ENCODE assay signal across 14 cellular contexts in genomic region chr2:219084791-219085190, GRCh38. TPM values are rescaled to one million over a fixed set of nuclear protein-coding genes. Genes with fewer than 3 reads are reported as not detected.
DNase-seq lines count a peak whose midpoint lies in the region; ATAC-seq lines count a peak whose summit lies in the region.
"Had no signal": no experiment of that assay in that cellular context is flagged by ENCODE, and none has a peak within 500 bp of the region (broad histone marks: within the 10 kb centered on the region; RNA-seq: fewer than 3 reads in every experiment).

No MANE protein-coding gene starts in this region.

- no peak overlapping the region for H3K27ac Mint-ChIP-seq in activated naive CD8-positive, alpha-beta T cell treated with anti-CD3 and anti-CD28 coated beads, Interleukin-2, amount 10 ng/mL, durations not matched to agents 7 days and 5 days
- no peak overlapping the region for H3K27ac Mint-ChIP-seq in activated naive CD8-positive, alpha-beta T cell treated with anti-CD3 and anti-CD28 coated beads, Interleukin-2, amount 50 U/mL, for 24 hours
- H3K27ac Mint-ChIP-seq: CD4-positive, alpha-beta memory T cell; GM23338 had no signal

- peak; percentile 68 for ATAC-seq in activated naive CD8-positive, alpha-beta T cell treated with anti-CD3 and anti-CD28 coated beads, Interleukin-2, amount 10 ng/mL, durations not matched to agents 7 days and 5 days (ENCODE audit: low read depth)
- ATAC-seq in activated naive CD8-positive, alpha-beta T cell treated with anti-CD3 and anti-CD28 coated beads, Interleukin-2, amount 50 U/mL, for 24 hours = no peak
- ATAC-seq in HG02588 (IDR thresholded peaks at IDR 0.05; ENCODE audit: unreplicated experiment) = no peak
- ATAC-seq: GM12878, GM23338 had no signal

- H3K9me3 Mint-ChIP-seq in activated naive CD8-positive, alpha-beta T cell treated with anti-CD3 and anti-CD28 coated beads, Interleukin-2, amount 10 ng/mL, durations not matched to agents 7 days and 5 days = no peaks in the 10 kb centered on the region
- no peaks in the 10 kb centered on the region for H3K9me3 Mint-ChIP-seq in activated naive CD8-positive, alpha-beta T cell treated with anti-CD3 and anti-CD28 coated beads, Interleukin-2, amount 50 U/mL, for 24 hours
- H3K9me3 Mint-ChIP-seq: CD4-positive, alpha-beta memory T cell; GM23338 had no signal

- H3K27me3 Mint-ChIP-seq in activated naive CD8-positive, alpha-beta T cell treated with anti-CD3 and anti-CD28 coated beads, Interleukin-2, amount 10 ng/mL, durations not matched to agents 7 days and 5 days = no peaks in the 10 kb centered on the region
- H3K27me3 Mint-ChIP-seq in activated naive CD8-positive, alpha-beta T cell treated with anti-CD3 and anti-CD28 coated beads, Interleukin-2, amount 50 U/mL, for 24 hours = no peaks in the 10 kb centered on the region
- H3K27me3 Mint-ChIP-seq: CD4-positive, alpha-beta memory T cell had no signal

- no peak for DNase-seq in activated naive CD8-positive, alpha-beta T cell treated with anti-CD3 and anti-CD28 coated beads, Interleukin-2, amount 10 ng/mL, durations not matched to agents 7 days and 5 days
- DNase-seq in activated naive CD8-positive, alpha-beta T cell treated with anti-CD3 and anti-CD28 coated beads, Interleukin-2, amount 50 U/mL, for 24 hours = no peak
- peak; percentile 23 for DNase-seq in GF-D8 (lab: John Stamatoyannopoulos, UW)
- peak; percentile 17 to 47 for DNase-seq in Kasumi-1 (lab: John Stamatoyannopoulos, UW)
- no peak for DNase-seq in NCI-H345 treated with DMSO at 0.1 percent for 48 hours (lab: John Stamatoyannopoulos, UW; ENCODE audit: unreplicated experiment)
- no peak for DNase-seq in HT-29 (ENCODE audit: low spot score)
- DNase-seq: ACHN; CD4-positive, alpha-beta memory T cell; DMS153; DMS79; HCEC 1CT had no signal

- peaks cover 3% of the 10 kb centered on the region for H3K36me3 Mint-ChIP-seq in activated naive CD8-positive, alpha-beta T cell treated with anti-CD3 and anti-CD28 coated beads, Interleukin-2, amount 10 ng/mL, durations not matched to agents 7 days and 5 days
- peaks cover 3% of the 10 kb centered on the region for H3K36me3 Mint-ChIP-seq in activated naive CD8-positive, alpha-beta T cell treated with anti-CD3 and anti-CD28 coated beads, Interleukin-2, amount 50 U/mL, for 24 hours (ENCODE audit: low read depth)

- POLR2A ChIA-PET in activated naive CD8-positive, alpha-beta T cell treated with anti-CD3 and anti-CD28 coated beads, Interleukin-2, amount 10 ng/mL, durations not matched to agents 7 days and 5 days (lab: Charles Lee) = no interaction called here

- H3K4me3 Mint-ChIP-seq in activated naive CD8-positive, alpha-beta T cell treated with anti-CD3 and anti-CD28 coated beads, Interleukin-2, amount 10 ng/mL, durations not matched to agents 7 days and 5 days = peak overlapping the region; percentile 0
- no peak overlapping the region for H3K4me3 Mint-ChIP-seq in activated naive CD8-positive, alpha-beta T cell treated with anti-CD3 and anti-CD28 coated beads, Interleukin-2, amount 50 U/mL, for 24 hours
- H3K4me3 Mint-ChIP-seq: CD4-positive, alpha-beta memory T cell; GM23338 had no signal

- peaks cover 15% of the 10 kb centered on the region for H3K4me1 Mint-ChIP-seq in activated naive CD8-positive, alpha-beta T cell treated with anti-CD3 and anti-CD28 coated beads, Interleukin-2, amount 10 ng/mL, durations not matched to agents 7 days and 5 days
- H3K4me1 Mint-ChIP-seq in activated naive CD8-positive, alpha-beta T cell treated with anti-CD3 and anti-CD28 coated beads, Interleukin-2, amount 50 U/mL, for 24 hours = peaks cover 8% of the 10 kb centered on the region

RNA-seq across cellular contexts. Expression of gene IHH, which starts 24.1 kb away (rescaled TPM):
- not detected for total RNA-seq in activated naive CD8-positive, alpha-beta T cell treated with anti-CD3 and anti-CD28 coated beads, Interleukin-2, amount 10 ng/mL, durations not matched to agents 7 days and 5 days
- total RNA-seq in HT-29 (2014; rRNA removed; shearing (Covaris generic)) = 12.3 and 13.4 TPM in 2 replicates
- total RNA-seq: GM12878, GM23338 had no signal

RNA-seq across cellular contexts. Expression of gene CFAP65, which starts 43.5 kb away (rescaled TPM):
- not detected for total RNA-seq in activated naive CD8-positive, alpha-beta T cell treated with anti-CD3 and anti-CD28 coated beads, Interleukin-2, amount 10 ng/mL, durations not matched to agents 7 days and 5 days
- total RNA-seq in HT-29 (2014; rRNA removed; shearing (Covaris generic)) = not detected in 2 replicates
- total RNA-seq: CD4-positive, alpha-beta memory T cell; GM12878 had no signal

Comparison
In these comparisons a context has a peak if more than half of its experiments do, and no peak if none do; other contexts are left out.
1. DNase-seq: peak in GF-D8 (single experiment) and Kasumi-1 (2 of 2); none in activated naive CD8-positive, alpha-beta T cell treated with anti-CD3 and anti-CD28 coated beads, Interleukin-2, amount 10 ng/mL, durations not matched to agents 7 days and 5 days (single experiment), activated naive CD8-positive, alpha-beta T cell treated with anti-CD3 and anti-CD28 coated beads, Interleukin-2, amount 50 U/mL, for 24 hours (single experiment), NCI-H345 treated with DMSO at 0.1 percent for 48 hours (single experiment) and HT-29 (single experiment).
2. RNA of gene IHH, which starts 24.1 kb away (total RNA-seq): 12.3 to 13.4 TPM in HT-29; not detected in activated naive CD8-positive, alpha-beta T cell treated with anti-CD3 and anti-CD28 coated beads, Interleukin-2, amount 10 ng/mL, durations not matched to agents 7 days and 5 days; every median in the first group is over 10 times any median in the second.